Comparison of ENCODE assay signal across 1 cellular context in genomic region chr20:63597651-63598478, GRCh38.
TF ChIP-seq lines count a peak whose summit lies in the region.

No MANE protein-coding gene starts in this region.

TF ChIP-seq in HepG2, 621 proteins besides CTCF, POLR2A, EP300 and RAD21:
- TF ChIP-seq ZNF768 (CRISPR knock-in tag; IDR thresholded peaks at IDR 0.05) (peak; percentile 34; the same call in 1 of the 2 replicates), ZNF687 (CRISPR knock-in tag; IDR thresholded peaks at IDR 0.05) (peak; percentile 9; the same call in 1 of the 2 replicates), HNF4G (IDR thresholded peaks at IDR 0.05; ENCODE audit: borderline replicate concordance, low read depth, low read length) (no peak), HNF4G (CRISPR knock-in tag; IDR thresholded peaks at IDR 0.05; ENCODE audit: borderline replicate concordance, low read depth) (no peak), ZNF280B (CRISPR knock-in tag; IDR thresholded peaks at IDR 0.05; ENCODE audit: borderline replicate concordance) (peak; percentile 27; the same call in 1 of the 2 replicates)
